Comparison of ENCODE assay signal across 27 cellular contexts in genomic region chr1:7232441-7232840, GRCh38.
"Had no signal": no experiment of that assay in that cellular context is flagged by ENCODE, and none has a peak within 500 bp of the region (broad histone marks: within the 10 kb centered on the region; RNA-seq: fewer than 3 reads in every experiment).

No MANE protein-coding gene starts in this region.

- H3K27me3 Mint-ChIP-seq: brain had no signal

- ATAC-seq: activated naive CD4-positive, alpha-beta T cell treated with anti-CD3 and anti-CD28 coated beads, Interleukin-2, amount 50 U/mL, for 72 hours; activated T-cell treated with anti-CD3 and anti-CD28 coated beads, Interleukin-2, amount 50 U/mL, for 72 hours; esophagus mucosa; heart left ventricle; WTC11 had no signal

- H3K27ac Mint-ChIP-seq: activated CD4-positive, alpha-beta T cell treated with anti-CD3 and anti-CD28 coated beads, Interleukin-2, amount 10 ng/mL, durations not matched to agents 7 days and 5 days; activated naive CD4-positive, alpha-beta T cell treated with anti-CD3 and anti-CD28 coated beads, Interleukin-2, amount 10 ng/mL, durations not matched to agents 7 days and 5 days; activated naive CD4-positive, alpha-beta T cell treated with anti-CD3 and anti-CD28 coated beads, Interleukin-2, amount 50 U/mL, for 72 hours; activated naive CD8-positive, alpha-beta T cell treated with anti-CD3 and anti-CD28 coated beads, Interleukin-2, amount 10 ng/mL, durations not matched to agents 7 days and 5 days; activated T-cell treated with anti-CD3 and anti-CD28 coated beads, Interleukin-2, amount 50 U/mL, for 24 hours; activated T-cell treated with anti-CD3 and anti-CD28 coated beads, Interleukin-2, amount 50 U/mL, for 72 hours; endodermal cell; WTC11 had no signal

- H3K4me3 ChIP-seq: ascending aorta, breast epithelium, cardiac muscle cell, colonic mucosa, heart left ventricle had no signal

- H3K27me3 ChIP-seq: ascending aorta, breast epithelium, cardiac muscle cell, colonic mucosa, heart left ventricle had no signal

- DNase-seq: activated CD4-positive, alpha-beta T cell treated with anti-CD3 and anti-CD28 coated beads for 1 hour; activated CD4-positive, alpha-beta T cell treated with anti-CD3 and anti-CD28 coated beads for 4 hours; activated CD4-positive, alpha-beta T cell treated with anti-CD3 and anti-CD28 coated beads, Interleukin-2, amount 10 ng/mL, durations not matched to agents 7 days and 5 days; activated CD4-positive, alpha-beta T cell treated with anti-CD3 and anti-CD28 coated beads, Interleukin-2, amount 50 U/mL, for 4 hours; activated CD8-positive, alpha-beta memory T cell treated with anti-CD3 and anti-CD28 coated beads, Interleukin-2, amount 50 U/mL, for 48 hours; activated gamma-delta T cell; activated naive CD4-positive, alpha-beta T cell; activated naive CD4-positive, alpha-beta T cell treated with anti-CD3 and anti-CD28 coated beads, Interleukin-2, amount 10 ng/mL, durations not matched to agents 7 days and 5 days; activated naive CD8-positive, alpha-beta T cell treated with anti-CD3 and anti-CD28 coated beads, Interleukin-2, amount 10 ng/mL, durations not matched to agents 7 days and 5 days; activated T-cell treated with anti-CD3 and anti-CD28 coated beads for 4 hours; activated T-cell treated with anti-CD3 and anti-CD28 coated beads, Interleukin-2, amount 50 U/mL, for 24 hours; activated T-cell treated with anti-CD3 and anti-CD28 coated beads, Interleukin-2, amount 50 U/mL, for 72 hours; central memory CD4-positive, alpha-beta T cell; cerebellar nuclear complex; effector memory CD4-positive, alpha-beta T cell; endodermal cell; foreskin fibroblast; heart left ventricle; T-helper 2 cell had no signal

- H3K36me3 ChIP-seq: ascending aorta, breast epithelium, cardiac muscle cell, colonic mucosa, heart left ventricle had no signal

- H3K4me1 ChIP-seq: ascending aorta, breast epithelium, colonic mucosa, heart left ventricle had no signal

- H3K9me3 Mint-ChIP-seq: activated CD4-positive, alpha-beta T cell treated with anti-CD3 and anti-CD28 coated beads, Interleukin-2, amount 10 ng/mL, durations not matched to agents 7 days and 5 days; activated naive CD4-positive, alpha-beta T cell treated with anti-CD3 and anti-CD28 coated beads, Interleukin-2, amount 10 ng/mL, durations not matched to agents 7 days and 5 days; activated naive CD4-positive, alpha-beta T cell treated with anti-CD3 and anti-CD28 coated beads, Interleukin-2, amount 50 U/mL, for 72 hours; activated naive CD8-positive, alpha-beta T cell treated with anti-CD3 and anti-CD28 coated beads, Interleukin-2, amount 10 ng/mL, durations not matched to agents 7 days and 5 days; activated T-cell treated with anti-CD3 and anti-CD28 coated beads, Interleukin-2, amount 50 U/mL, for 24 hours; activated T-cell treated with anti-CD3 and anti-CD28 coated beads, Interleukin-2, amount 50 U/mL, for 72 hours; brain; endodermal cell; WTC11 had no signal

- H3K4me1 Mint-ChIP-seq: activated CD4-positive, alpha-beta T cell treated with anti-CD3 and anti-CD28 coated beads, Interleukin-2, amount 10 ng/mL, durations not matched to agents 7 days and 5 days; activated naive CD4-positive, alpha-beta T cell treated with anti-CD3 and anti-CD28 coated beads, Interleukin-2, amount 10 ng/mL, durations not matched to agents 7 days and 5 days; WTC11 had no signal

- H3K36me3 Mint-ChIP-seq: activated naive CD4-positive, alpha-beta T cell treated with anti-CD3 and anti-CD28 coated beads, Interleukin-2, amount 10 ng/mL, durations not matched to agents 7 days and 5 days; activated naive CD4-positive, alpha-beta T cell treated with anti-CD3 and anti-CD28 coated beads, Interleukin-2, amount 50 U/mL, for 72 hours; activated naive CD8-positive, alpha-beta T cell treated with anti-CD3 and anti-CD28 coated beads, Interleukin-2, amount 10 ng/mL, durations not matched to agents 7 days and 5 days; brain; WTC11 had no signal

- H3K27ac ChIP-seq: ascending aorta, breast epithelium, cardiac muscle cell, colonic mucosa, heart left ventricle had no signal

- H3K4me3 Mint-ChIP-seq: activated CD4-positive, alpha-beta T cell treated with anti-CD3 and anti-CD28 coated beads, Interleukin-2, amount 10 ng/mL, durations not matched to agents 7 days and 5 days; activated naive CD4-positive, alpha-beta T cell treated with anti-CD3 and anti-CD28 coated beads, Interleukin-2, amount 10 ng/mL, durations not matched to agents 7 days and 5 days; activated naive CD8-positive, alpha-beta T cell treated with anti-CD3 and anti-CD28 coated beads, Interleukin-2, amount 10 ng/mL, durations not matched to agents 7 days and 5 days; activated T-cell treated with anti-CD3 and anti-CD28 coated beads, Interleukin-2, amount 50 U/mL, for 24 hours; activated T-cell treated with anti-CD3 and anti-CD28 coated beads, Interleukin-2, amount 50 U/mL, for 72 hours; brain; endodermal cell; WTC11 had no signal

- H3K9me3 ChIP-seq: ascending aorta, breast epithelium, colonic mucosa, heart left ventricle had no signal
